1 cellular context compared by ENCODE assay signal in genomic region chr1:155957411-155957915, GRCh38.
TF ChIP-seq lines count a peak whose summit lies in the region.

No MANE protein-coding gene starts in this region.

TF ChIP-seq in SK-N-SH, 30 proteins besides CTCF, POLR2A, EP300 and RAD21 (continued from another document):
- TF ChIP-seq MXI1 (IDR thresholded peaks at IDR 0.05; ENCODE audit: low read depth, low read length) (no peak), MEF2A (IDR thresholded peaks at IDR 0.05; ENCODE audit: borderline replicate concordance, low read depth) (no peak), YY1 (IDR thresholded peaks at IDR 0.05; ENCODE audit: low read depth) (no peak), MAX (IDR thresholded peaks at IDR 0.05; ENCODE audit: low read depth) (no peak), GABPA (IDR thresholded peaks at IDR 0.05; ENCODE audit: low read depth) (no peak), NFIC (IDR thresholded peaks at IDR 0.05; ENCODE audit: borderline replicate concordance) (no peak), TAF1 (IDR thresholded peaks at IDR 0.05; ENCODE audit: borderline replicate concordance, low read depth, low read length) (no peak)
